In the genomic region with DNA sequence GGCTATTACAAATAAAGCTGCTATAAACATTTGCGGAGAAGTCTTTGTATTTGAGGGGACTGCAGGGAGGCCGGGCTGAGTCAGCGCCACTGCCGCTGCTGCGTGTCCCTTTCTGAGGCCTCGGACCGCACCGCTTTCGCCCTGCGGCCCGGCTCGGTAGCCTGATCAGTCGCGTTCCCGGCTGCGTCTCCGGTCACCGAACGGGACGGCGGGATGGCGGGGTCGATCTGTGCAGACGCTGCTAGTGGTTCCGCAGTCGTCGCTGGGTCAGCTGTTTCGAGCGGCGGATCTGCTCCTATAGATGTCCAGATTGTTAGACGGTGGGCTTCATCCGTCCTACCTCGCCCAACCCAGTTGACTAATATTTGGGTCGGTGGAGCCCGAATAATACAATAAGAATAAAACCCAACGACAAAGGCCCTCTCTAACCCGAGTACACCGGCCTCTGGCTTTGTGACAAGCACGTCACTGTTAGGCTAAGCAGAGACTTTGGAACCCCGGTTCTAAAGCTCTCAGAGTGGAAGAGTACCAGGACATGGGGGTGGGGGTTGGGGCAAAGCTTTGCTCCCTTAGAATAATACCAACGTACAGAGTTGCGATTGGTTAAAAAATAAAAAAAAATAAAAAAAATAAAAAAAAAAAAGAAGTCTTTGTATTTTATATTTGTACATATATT, we compare ENCODE assay signal across 7 cellular contexts.
DNase-seq lines count a peak whose midpoint lies in the region; ATAC-seq, FAIRE-seq and TF ChIP-seq lines count a peak whose summit lies in the region.
"Not testable (repeated sequence)": the region's sequence is repeated elsewhere in the genome, so short reads cannot be mapped to it uniquely, and the experiment has no call there.

No MANE protein-coding gene starts in this region.

- intact Hi-C loops in pancreas (cut with DNase I) = loop anchor here in 1 of 3 donors (10.0 kb wide), 1 partner anchor 121 kb away; no protein-coding TSS in a partner anchor
- intact Hi-C loops in tibial artery (cut with DNase I; ENCODE audit: low total_unique reads) = loop anchor here (10.0 kb wide), 2 partner anchors 149 to 221 kb away; no protein-coding TSS in a partner anchor

- not testable (repeated sequence) for H3K4me3 Mint-ChIP-seq in T-cell; activated T-helper 17 cell treated with anti-CD3 and anti-CD28 coated beads, Interleukin-2, amount 50 U/mL, for 72 hours; chondrocyte (ENCODE audit: unreplicated experiment)

- peaks cover 0 to 14% (median 10%) of the 10 kb centered on the region in 3 donors for H3K9me3 Mint-ChIP-seq in T-cell
- peaks cover 11% of the 10 kb centered on the region for H3K9me3 Mint-ChIP-seq in activated T-helper 17 cell treated with anti-CD3 and anti-CD28 coated beads, Interleukin-2, amount 50 U/mL, for 72 hours
- H3K9me3 Mint-ChIP-seq in chondrocyte (ENCODE audit: low read depth) = not testable (repeated sequence)

- TF ChIP-seq CTCF in chondrocyte (IDR thresholded peaks at IDR 0.05); pancreas (IDR thresholded peaks at IDR 0.05); tibial artery (IDR thresholded peaks at IDR 0.05): not testable (repeated sequence)

- peaks cover 5 to 12% of the 10 kb centered on the region in 2 donors for H3K27me3 Mint-ChIP-seq in T-cell
- H3K27me3 Mint-ChIP-seq in activated T-helper 17 cell treated with anti-CD3 and anti-CD28 coated beads, Interleukin-2, amount 50 U/mL, for 72 hours = peaks cover 11% of the 10 kb centered on the region
- not testable (repeated sequence) for H3K27me3 Mint-ChIP-seq in chondrocyte (ENCODE audit: low read depth)

- peak in 3 of 4 experiments; percentile 8 to 31 (median 23) for ATAC-seq in T-cell (replicated peaks in 1 of 4)
- ATAC-seq in activated T-helper 17 cell treated with anti-CD3 and anti-CD28 coated beads, Interleukin-2, amount 50 U/mL, for 72 hours (replicated peaks) = peak; percentile 34
- ATAC-seq in left lobe of liver = peak; percentile 91
- ATAC-seq in pancreas = peak in 1 of 4 donors; percentile 29

- H3K4me1 Mint-ChIP-seq in T-cell; activated T-helper 17 cell treated with anti-CD3 and anti-CD28 coated beads, Interleukin-2, amount 50 U/mL, for 72 hours: not testable (repeated sequence)
- H3K4me1 Mint-ChIP-seq in chondrocyte (ENCODE audit: low read depth) = peaks cover 37% of the 10 kb centered on the region

- not testable (repeated sequence) for H3K36me3 ChIP-seq in pancreas, tibial artery

- DNase-seq in GM18507 (ENCODE audit: extremely low spot score, insufficient read length, low read depth); T-cell; chondrocyte (ENCODE audit: low spot score); left lobe of liver (ENCODE audit: low spot score); pancreas; tibial artery: not testable (repeated sequence)

- H3K27me3 ChIP-seq in pancreas, tibial artery: not testable (repeated sequence)

- H3K27ac Mint-ChIP-seq in T-cell; activated T-helper 17 cell treated with anti-CD3 and anti-CD28 coated beads, Interleukin-2, amount 50 U/mL, for 72 hours: not testable (repeated sequence)
- peak overlapping the region; percentile 1 for H3K27ac Mint-ChIP-seq in chondrocyte (ENCODE audit: unreplicated experiment)

- CTCF ChIA-PET in T-cell (lab: Charles Lee) = not testable (repeated sequence)

- H3K4me3 ChIP-seq in pancreas, tibial artery: not testable (repeated sequence)

- WGBS in pancreas, 2 donors = 63 to 70% methylated on average over 26 to 30 of the region's 42 CpGs

- POLR2A ChIA-PET in T-cell (lab: Charles Lee) = not testable (repeated sequence)

- H3K27ac ChIP-seq in pancreas = not testable (repeated sequence)
- H3K27ac ChIP-seq in tibial artery = peak overlapping the region; percentile 74 to 76

- not testable (repeated sequence) for H3K36me3 Mint-ChIP-seq in T-cell; activated T-helper 17 cell treated with anti-CD3 and anti-CD28 coated beads, Interleukin-2, amount 50 U/mL, for 72 hours (ENCODE audit: low read depth); chondrocyte (ENCODE audit: low read depth)

- H3K4me1 ChIP-seq in pancreas = not testable (repeated sequence)
- peaks cover 6 to 47% (median 43%) of the 10 kb centered on the region in 4 donors for H3K4me1 ChIP-seq in tibial artery

- H3K9me3 ChIP-seq in pancreas, tibial artery: not testable (repeated sequence)

- FAIRE-seq in GM18507 (lab: Jason Lieb, UNC) = peak; percentile 92
- FAIRE-seq in pancreas (lab: Jason Lieb, UNC) = peak; percentile 41
